Comparison of ENCODE assay signal across 23 cellular contexts in the genomic region with DNA sequence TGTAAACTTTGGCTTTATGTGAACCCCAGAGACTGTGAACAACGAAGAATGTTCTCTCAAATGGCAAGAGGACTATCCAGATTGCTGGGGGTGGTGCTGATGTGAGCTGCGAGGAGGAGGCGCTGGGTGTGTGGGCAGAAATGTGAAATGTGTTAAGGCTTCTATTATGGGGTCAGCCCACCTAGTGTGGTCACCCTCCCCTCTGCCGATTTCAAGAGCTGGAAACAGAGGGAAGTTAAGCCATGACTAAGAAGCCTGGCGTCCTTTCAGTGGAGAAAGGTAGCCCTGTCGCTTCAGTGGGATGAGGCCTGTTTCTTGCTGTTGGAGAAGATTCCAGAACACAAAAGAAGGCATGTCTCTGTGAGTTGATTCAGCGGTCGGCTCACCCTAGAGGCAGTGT.
DNase-seq lines count a peak whose midpoint lies in the region; ATAC-seq and TF ChIP-seq lines count a peak whose summit lies in the region.
"Had no signal": no experiment of that assay in that cellular context is flagged by ENCODE, and none has a peak within 500 bp of the region (broad histone marks: within the 10 kb centered on the region; RNA-seq: fewer than 3 reads in every experiment).

No MANE protein-coding gene starts in this region.

- TF ChIP-seq EP300 in esophagus muscularis mucosa (IDR thresholded peaks at IDR 0.05): no peak

- no peak overlapping the region for H3K9ac ChIP-seq in neuronal stem cell (ENCODE audit: low read depth, low read length, poor library complexity)

- peaks cover 14% of the 10 kb centered on the region for H3K4me1 Mint-ChIP-seq in CD14-positive monocyte
- H3K4me1 Mint-ChIP-seq: CD4-positive, CD25-positive, alpha-beta regulatory T cell had no signal

- H2BK12ac ChIP-seq in neuronal stem cell (ENCODE audit: low read length): no peak overlapping the region

- no peak overlapping the region for H3K4me3 ChIP-seq in NB4 (ENCODE audit: low read depth, low read length)
- H3K4me3 ChIP-seq in esophagus muscularis mucosa: no peak overlapping the region
- no peak overlapping the region for H3K4me3 ChIP-seq in neuronal stem cell (ENCODE audit: low read length in 2 of 2)
- H3K4me3 ChIP-seq: HAP-1, MG63 had no signal

- 82% methylated on average over 8 of the region's 8 CpGs for WGBS in esophagus muscularis mucosa
- no CpG with 5 or more reads among the region's 8 CpGs for WGBS in neuronal stem cell (ENCODE audit: extremely low coverage in 2 of 2, insufficient read length in 2 of 2, insufficient replicate concordance in 1 of 2), 2 donors

- no peak overlapping the region for H3K23ac ChIP-seq in neuronal stem cell (ENCODE audit: low read depth, low read length, poor library complexity)

- H2BK120ac ChIP-seq in neuronal stem cell (ENCODE audit: low read depth, low read length): no peak overlapping the region

- H3K9me3 ChIP-seq in esophagus muscularis mucosa (no peaks in the 10 kb centered on the region), neuronal stem cell (replicated peaks in 1 of 2; ENCODE audit: control insufficient read depth in 2 of 2, insufficient read depth in 1 of 2, low read depth in 1 of 2, low read length in 2 of 2) (no peaks in the 10 kb centered on the region)
- H3K9me3 ChIP-seq: BE2C, HAP-1, MG63 had no signal

- no peak overlapping the region for H4K8ac ChIP-seq in neuronal stem cell (ENCODE audit: low read depth, low read length)

- no peaks in the 10 kb centered on the region for H3K36me3 ChIP-seq in esophagus muscularis mucosa
- no peaks in the 10 kb centered on the region for H3K36me3 ChIP-seq in neuronal stem cell (replicated peaks in 1 of 2; ENCODE audit: control insufficient read depth in 2 of 2, insufficient read depth in 2 of 2, low read length in 2 of 2)
- H3K36me3 ChIP-seq: BE2C, HAP-1, MG63 had no signal

- no peak for ATAC-seq in GM21423 (IDR thresholded peaks at IDR 0.05; ENCODE audit: unreplicated experiment)

- no peak overlapping the region for H3K4me2 ChIP-seq in neuronal stem cell (ENCODE audit: insufficient read depth, low read length, poor library complexity, severe bottlenecking)

- H3K4ac ChIP-seq in neuronal stem cell (ENCODE audit: low read length): no peak overlapping the region

- DNase-seq in Ammon's horn (ENCODE audit: low spot score): peak; percentile 40
- peak; percentile 31 for DNase-seq in NB4 (ENCODE audit: low read depth)
- peak; percentile 60 for DNase-seq in esophagus muscularis mucosa (ENCODE audit: extremely low spot score)
- DNase-seq in neuronal stem cell (ENCODE audit: low spot score): no peak
- no peak for DNase-seq in CD14-positive monocyte (ENCODE audit: low spot score)
- no peak for DNase-seq in NCI-H82 treated with DMSO at 0.1 percent for 48 hours (lab: John Stamatoyannopoulos, UW; ENCODE audit: unreplicated experiment)
- DNase-seq in GM19238 (ENCODE audit: insufficient read length, low spot score): no peak
- DNase-seq: BE2C; CD4-positive, CD25-positive, alpha-beta regulatory T cell; DMS153; DND-41; IMR-90; KG1; MG63; NCI-H2029; NCI-H446 treated with DMSO at 0.1 percent for 48 hours; NCI-H526; NCI-H82; SHP77 had no signal

- H2BK5ac ChIP-seq in neuronal stem cell (ENCODE audit: low read length): no peak overlapping the region

- intact Hi-C loops in esophagus muscularis mucosa (cut with DNase I) (no loop called here), CD14-positive monocyte (cut with micrococcal nuclease) (no loop called here)

- no peaks in the 10 kb centered on the region for H3K9me3 Mint-ChIP-seq in CD14-positive monocyte
- H3K9me3 Mint-ChIP-seq: CD4-positive, CD25-positive, alpha-beta regulatory T cell had no signal

- TF ChIP-seq CTCF in NB4 (IDR thresholded peaks at IDR 0.05; ENCODE audit: low read depth, low read length): no peak
- TF ChIP-seq CTCF in esophagus muscularis mucosa (IDR thresholded peaks at IDR 0.05): no peak
- no peak for TF ChIP-seq CTCF in CD14-positive monocyte (IDR thresholded peaks at IDR 0.05)

- no peaks in the 10 kb centered on the region for H3K4me1 ChIP-seq in esophagus muscularis mucosa
- H3K4me1 ChIP-seq in neuronal stem cell (ENCODE audit: control insufficient read depth in 2 of 2, insufficient read depth in 1 of 2, low read depth in 1 of 2, low read length in 2 of 2): peaks cover 3 to 5% of the 10 kb centered on the region in 2 donors
- H3K4me1 ChIP-seq: BE2C, HAP-1 had no signal

- H3K4me3 Mint-ChIP-seq in CD14-positive monocyte: no peak overlapping the region
- H3K4me3 Mint-ChIP-seq: CD4-positive, CD25-positive, alpha-beta regulatory T cell had no signal

- H3K18ac ChIP-seq in neuronal stem cell (ENCODE audit: low read length): no peak overlapping the region

- H2AK5ac ChIP-seq in neuronal stem cell (ENCODE audit: low read depth, low read length): no peak overlapping the region

- H4K91ac ChIP-seq in neuronal stem cell (ENCODE audit: low read depth, low read length, poor library complexity): no peak overlapping the region

- H3K79me1 ChIP-seq in neuronal stem cell (ENCODE audit: low read depth, low read length): no peaks in the 10 kb centered on the region

- peaks cover 13 to 27% (median 14%) of the 10 kb centered on the region in 3 donors for H3K27me3 Mint-ChIP-seq in CD14-positive monocyte (ENCODE audit: low read depth in 3 of 3)
- H3K27me3 Mint-ChIP-seq: CD4-positive, CD25-positive, alpha-beta regulatory T cell had no signal

- no peaks in the 10 kb centered on the region for H3K36me3 Mint-ChIP-seq in CD14-positive monocyte
- H3K36me3 Mint-ChIP-seq: CD4-positive, CD25-positive, alpha-beta regulatory T cell had no signal

- no peak for TF ChIP-seq POLR2A in NB4 (IDR thresholded peaks at IDR 0.05; ENCODE audit: extremely low read depth, insufficient read length)
- no peak for TF ChIP-seq POLR2A in esophagus muscularis mucosa (IDR thresholded peaks at IDR 0.05; ENCODE audit: low read depth)

- H3K27ac ChIP-seq in esophagus muscularis mucosa (replicated peaks in 1 of 4) (no peak overlapping the region), neuronal stem cell (replicated peaks; ENCODE audit: low read length) (no peak overlapping the region)
- H3K27ac ChIP-seq: 22Rv1, RWPE1 had no signal

- peak overlapping the region; percentile 4 for H2AFZ ChIP-seq in neuronal stem cell (ENCODE audit: low read length)

- H3K27me3 ChIP-seq in esophagus muscularis mucosa: no peaks in the 10 kb centered on the region
- H3K27me3 ChIP-seq in neuronal stem cell (ENCODE audit: control insufficient read depth in 3 of 3, insufficient read depth in 3 of 3, low read depth in 1 of 3, low read length in 3 of 3): no peaks in the 10 kb centered on the region
- H3K27me3 ChIP-seq: BE2C, MG63 had no signal

- H2BK15ac ChIP-seq in neuronal stem cell (ENCODE audit: low read length): no peak overlapping the region

- H3K14ac ChIP-seq in neuronal stem cell (ENCODE audit: low read length): no peak overlapping the region

- H3K27ac Mint-ChIP-seq in CD14-positive monocyte: no peak overlapping the region
- H3K27ac Mint-ChIP-seq: CD4-positive, CD25-positive, alpha-beta regulatory T cell had no signal

Comparison
In these comparisons a context has a peak if more than half of its experiments do, and no peak if none do; other contexts are left out.
1. DNase-seq: peak in Ammon's horn (single experiment), NB4 (single experiment) and esophagus muscularis mucosa (single experiment); none in neuronal stem cell (single experiment), CD14-positive monocyte (single experiment), NCI-H82 treated with DMSO at 0.1 percent for 48 hours (single experiment) and GM19238 (single experiment).